In the genomic region with DNA sequence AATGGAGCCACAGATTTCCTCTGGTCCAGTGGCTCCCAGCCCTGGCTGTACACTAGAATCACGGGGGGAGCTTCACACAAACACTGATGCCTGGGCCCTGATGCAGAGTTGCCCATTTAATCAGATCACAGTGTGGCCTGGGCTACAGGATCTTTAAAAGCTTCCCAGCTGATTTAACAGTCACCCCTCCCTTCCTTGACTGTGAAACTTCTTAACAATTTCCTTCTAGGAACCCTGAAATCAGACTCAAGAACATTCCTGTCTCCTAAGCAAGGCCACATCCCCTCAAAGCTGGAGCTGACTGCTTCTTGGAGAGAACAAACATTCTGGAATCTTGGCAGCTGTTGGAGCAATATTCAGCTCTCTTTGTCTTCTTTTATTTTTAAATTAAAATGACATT, we compare ENCODE assay signal across 34 cellular contexts.
A peak's percentile ranks its signal among the peaks of the same experiment; 100 is the strongest.
DNase-seq lines count a peak whose midpoint lies in the region; ATAC-seq and TF ChIP-seq lines count a peak whose summit lies in the region.
"Had no signal": no experiment of that assay in that cellular context is flagged by ENCODE, and none has a peak within 500 bp of the region (broad histone marks: within the 10 kb centered on the region; RNA-seq: fewer than 3 reads in every experiment).

No MANE protein-coding gene starts in this region.

- no peaks in the 10 kb centered on the region for H3K27me3 ChIP-seq in left ventricle myocardium inferior (ENCODE audit: low read depth)
- no peaks in the 10 kb centered on the region for H3K27me3 ChIP-seq in ovary
- H3K27me3 ChIP-seq: gastrocnemius medialis, hepatocyte, Peyer's patch had no signal

- no peak for TF ChIP-seq EP300 in ovary (IDR thresholded peaks at IDR 0.05)

- no peaks in the 10 kb centered on the region for H3K36me3 ChIP-seq in left ventricle myocardium inferior
- H3K36me3 ChIP-seq in ovary = no peaks in the 10 kb centered on the region
- H3K36me3 ChIP-seq: gastrocnemius medialis, Peyer's patch, SJSA1 had no signal

- H3K27ac ChIP-seq in left ventricle myocardium inferior (replicated peaks) (peak overlapping the region; percentile 51), coronary artery (no peak overlapping the region), ovary (no peak overlapping the region)
- H3K27ac ChIP-seq: gastrocnemius medialis, hepatocyte, Peyer's patch, SJSA1 had no signal

- no peak for ATAC-seq in Right ventricle myocardium superior (ENCODE audit: poor library complexity)
- ATAC-seq in GM21526 (IDR thresholded peaks at IDR 0.05; ENCODE audit: low FRiP score, unreplicated experiment) = no peak
- ATAC-seq in left colon = no peak
- ATAC-seq: esophagus mucosa; gastrocnemius medialis; K562; naive thymus-derived CD4-positive, alpha-beta T cell; stimulated activated naive B cell treated with anti-CD40 and anti-IgM and Interleukin-4, amounts not matched to agents 10 μg/mL and 1 μg/mL and 100 μg/mL, for 72 hours had no signal

- no peaks in the 10 kb centered on the region for H3K36me3 Mint-ChIP-seq in activated CD4-positive, alpha-beta T cell treated with anti-CD3 and anti-CD28 coated beads, Interleukin-2, amount 10 ng/mL, durations not matched to agents 24 days and 14 days (ENCODE audit: low read depth)
- H3K36me3 Mint-ChIP-seq: mesothelial cell of epicardium, type B pancreatic cell had no signal

- intact Hi-C loops in left ventricle myocardium inferior (cut with micrococcal nuclease) (no loop called here), Right ventricle myocardium superior (cut with DNase I) (no loop called here), ovary (cut with DNase I) (no loop called here), left colon (cut with DNase I, micrococcal nuclease) (no loop called here)
- intact Hi-C loops in activated CD4-positive, alpha-beta T cell treated with anti-CD3 and anti-CD28 coated beads, Interleukin-2, amount 10 ng/mL, durations not matched to agents 24 days and 14 days (cut with micrococcal nuclease) = no loop called here

- TF ChIP-seq CTCF in left ventricle myocardium inferior (IDR thresholded peaks at IDR 0.05; ENCODE audit: borderline replicate concordance) (no peak), coronary artery (IDR thresholded peaks at IDR 0.05) (no peak), ovary (IDR thresholded peaks at IDR 0.05) (no peak)

- no peak overlapping the region for H3K27ac Mint-ChIP-seq in activated CD4-positive, alpha-beta T cell treated with anti-CD3 and anti-CD28 coated beads, Interleukin-2, amount 10 ng/mL, durations not matched to agents 24 days and 14 days
- H3K27ac Mint-ChIP-seq: activated CD4-positive, alpha-beta T cell treated with anti-CD3 and anti-CD28 coated beads, Interleukin-2, amount 10 ng/mL, durations not matched to agents 7 days and 5 days; activated naive CD8-positive, alpha-beta T cell; activated T-cell treated with anti-CD3 and anti-CD28 coated beads, Interleukin-2, amount 50 U/mL, for 24 hours; CD4-positive, alpha-beta T cell; mesothelial cell of epicardium; naive thymus-derived CD4-positive, alpha-beta T cell; stimulated activated naive B cell treated with anti-CD40 and anti-IgM and Interleukin-4, amounts not matched to agents 10 μg/mL and 1 μg/mL and 100 μg/mL, for 72 hours; type B pancreatic cell had no signal

- 7 to 25% (median 7%) methylated on average over 1 of the region's 1 CpG for WGBS in ovary, 3 donors

- H3K27me3 Mint-ChIP-seq in activated CD4-positive, alpha-beta T cell treated with anti-CD3 and anti-CD28 coated beads, Interleukin-2, amount 10 ng/mL, durations not matched to agents 24 days and 14 days = no peaks in the 10 kb centered on the region
- H3K27me3 Mint-ChIP-seq: activated CD4-positive, alpha-beta T cell treated with anti-CD3 and anti-CD28 coated beads, Interleukin-2, amount 10 ng/mL, durations not matched to agents 7 days and 5 days; activated naive CD8-positive, alpha-beta T cell; activated T-cell treated with anti-CD3 and anti-CD28 coated beads, Interleukin-2, amount 50 U/mL, for 24 hours; CD4-positive, alpha-beta T cell; naive thymus-derived CD4-positive, alpha-beta T cell had no signal

- H3K4me1 Mint-ChIP-seq in activated CD4-positive, alpha-beta T cell treated with anti-CD3 and anti-CD28 coated beads, Interleukin-2, amount 10 ng/mL, durations not matched to agents 24 days and 14 days = no peaks in the 10 kb centered on the region
- H3K4me1 Mint-ChIP-seq: mesothelial cell of epicardium; stimulated activated naive B cell treated with anti-CD40 and anti-IgM and Interleukin-4, amounts not matched to agents 10 μg/mL and 1 μg/mL and 100 μg/mL, for 72 hours had no signal

- H3K4me3 Mint-ChIP-seq in activated CD4-positive, alpha-beta T cell treated with anti-CD3 and anti-CD28 coated beads, Interleukin-2, amount 10 ng/mL, durations not matched to agents 24 days and 14 days = no peak overlapping the region
- H3K4me3 Mint-ChIP-seq: activated CD4-positive, alpha-beta T cell treated with anti-CD3 and anti-CD28 coated beads, Interleukin-2, amount 10 ng/mL, durations not matched to agents 7 days and 5 days; activated naive CD8-positive, alpha-beta T cell; activated T-cell treated with anti-CD3 and anti-CD28 coated beads, Interleukin-2, amount 50 U/mL, for 24 hours; CD4-positive, alpha-beta T cell; mesothelial cell of epicardium; naive thymus-derived CD4-positive, alpha-beta T cell; stimulated activated naive B cell treated with anti-CD40 and anti-IgM and Interleukin-4, amounts not matched to agents 10 μg/mL and 1 μg/mL and 100 μg/mL, for 72 hours; type B pancreatic cell had no signal

- H3K4me3 ChIP-seq in left ventricle myocardium inferior (no peak overlapping the region), coronary artery (no peak overlapping the region), ovary (no peak overlapping the region)
- H3K4me3 ChIP-seq: gastrocnemius medialis, hepatocyte, K562, Peyer's patch, SJSA1 had no signal

- TF ChIP-seq POLR2A in ovary (IDR thresholded peaks at IDR 0.05) = no peak

- DNase-seq in left ventricle myocardium inferior (no peak), Right ventricle myocardium superior (no peak), coronary artery (ENCODE audit: low spot score) (peak; percentile 0), medulla oblongata (ENCODE audit: extremely low spot score) (peak; percentile 12), ovary (no peak), left colon (no peak)
- no peak for DNase-seq in activated CD4-positive, alpha-beta T cell treated with anti-CD3 and anti-CD28 coated beads, Interleukin-2, amount 10 ng/mL, durations not matched to agents 24 days and 14 days
- DNase-seq: activated CD4-positive, alpha-beta T cell treated with anti-CD3 and anti-CD28 coated beads, Interleukin-2, amount 10 ng/mL, durations not matched to agents 7 days and 5 days; activated effector memory CD4-positive, alpha-beta T cell treated with anti-CD3 and anti-CD28 coated beads, Interleukin-2, amount 50 U/mL, for 16 hours; activated T-cell treated with anti-CD3 and anti-CD28 coated beads, Interleukin-2, amount 50 U/mL, for 24 hours; anterior cingulate cortex; CD4-positive, alpha-beta T cell; central memory CD4-positive, alpha-beta T cell; dermis blood vessel endothelial cell; DMS79 treated with DMSO at 0.1 percent for 48 hours; gastrocnemius medialis; GF-D8; NCI-H1092; NCI-H1694 treated with DMSO at 0.1 percent for 48 hours; NCI-H82; nucleus accumbens; Peyer's patch; stimulated activated naive B cell treated with anti-CD40 and anti-IgM and Interleukin-4, amounts not matched to agents 10 μg/mL and 1 μg/mL and 100 μg/mL, for 72 hours; substantia nigra; T1000 had no signal

- H3K4me1 ChIP-seq in left ventricle myocardium inferior (peaks cover 7% of the 10 kb centered on the region), ovary (ENCODE audit: insufficient read depth) (no peaks in the 10 kb centered on the region)
- H3K4me1 ChIP-seq: gastrocnemius medialis, Peyer's patch, SJSA1 had no signal

- H3K9me3 ChIP-seq in left ventricle myocardium inferior (replicated peaks) (no peaks in the 10 kb centered on the region), ovary (no peaks in the 10 kb centered on the region)
- H3K9me3 ChIP-seq: gastrocnemius medialis, Peyer's patch, SJSA1 had no signal

- H3K9me3 Mint-ChIP-seq in activated CD4-positive, alpha-beta T cell treated with anti-CD3 and anti-CD28 coated beads, Interleukin-2, amount 10 ng/mL, durations not matched to agents 24 days and 14 days = no peaks in the 10 kb centered on the region
- H3K9me3 Mint-ChIP-seq: activated CD4-positive, alpha-beta T cell treated with anti-CD3 and anti-CD28 coated beads, Interleukin-2, amount 10 ng/mL, durations not matched to agents 7 days and 5 days; activated T-cell treated with anti-CD3 and anti-CD28 coated beads, Interleukin-2, amount 50 U/mL, for 24 hours; CD4-positive, alpha-beta T cell; mesothelial cell of epicardium; naive thymus-derived CD4-positive, alpha-beta T cell; stimulated activated naive B cell treated with anti-CD40 and anti-IgM and Interleukin-4, amounts not matched to agents 10 μg/mL and 1 μg/mL and 100 μg/mL, for 72 hours; type B pancreatic cell had no signal

Comparison
In these comparisons a context has a peak if more than half of its experiments do, and no peak if none do; other contexts are left out.
1. DNase-seq: peak in coronary artery (single experiment) and medulla oblongata (single experiment); none in left ventricle myocardium inferior (single experiment), Right ventricle myocardium superior (single experiment), activated CD4-positive, alpha-beta T cell treated with anti-CD3 and anti-CD28 coated beads, Interleukin-2, amount 10 ng/mL, durations not matched to agents 24 days and 14 days (single experiment), ovary (0 of 5) and left colon (0 of 2).